Comparison of ENCODE assay signal across 11 cellular contexts in the genomic region with DNA sequence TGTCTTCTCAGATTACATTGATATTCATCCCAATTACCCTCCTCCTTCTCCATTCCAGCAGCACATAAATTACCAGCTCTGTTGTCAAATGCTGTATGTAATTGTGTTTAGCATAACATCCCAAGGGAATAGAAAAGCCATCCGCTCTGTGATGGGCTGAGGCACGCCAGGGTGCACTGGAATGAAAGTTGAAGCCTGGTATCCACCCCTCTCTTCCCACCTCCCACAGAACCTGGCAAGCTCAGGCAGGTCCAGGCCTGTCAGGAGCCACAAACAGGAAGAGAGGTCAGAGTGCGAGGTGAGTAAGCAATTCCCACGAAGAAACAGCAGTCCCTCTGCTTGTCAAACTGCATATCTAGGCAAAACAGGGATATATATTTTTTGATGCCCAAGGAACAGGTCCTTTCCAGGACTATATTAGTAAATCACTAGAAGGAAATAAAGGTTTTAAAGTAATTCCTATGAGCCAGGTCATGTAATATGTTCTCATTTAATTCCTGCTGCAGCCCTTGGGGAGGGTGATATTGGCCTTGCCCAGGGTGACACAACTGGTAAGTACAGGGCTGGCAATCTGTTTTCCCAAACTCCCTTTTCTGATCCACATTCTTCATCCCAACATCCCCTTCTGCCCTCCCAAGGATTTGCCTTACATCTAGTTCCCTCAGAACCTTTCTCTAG.
DNase-seq lines count a peak whose midpoint lies in the region; ATAC-seq and TF ChIP-seq lines count a peak whose summit lies in the region.
"Had no signal": no experiment of that assay in that cellular context is flagged by ENCODE, and none has a peak within 500 bp of the region (broad histone marks: within the 10 kb centered on the region; RNA-seq: fewer than 3 reads in every experiment).

No MANE protein-coding gene starts in this region.

- H3K4me1 ChIP-seq in mucosa of descending colon (ENCODE audit: low read depth) = no peaks in the 10 kb centered on the region
- no peaks in the 10 kb centered on the region for H3K4me1 ChIP-seq in ascending aorta

- CTCF ChIA-PET in GM10248 (lab: Yijun Ruan, JAX) = interaction anchor here (1.3 kb wide), 2 partner anchors 11 to 18 kb away, joined by 3 read pairs; no protein-coding TSS in a partner anchor

- peaks cover 5% of the 10 kb centered on the region for H3K27me3 Mint-ChIP-seq in brain
- peaks cover 5% of the 10 kb centered on the region for H3K27me3 Mint-ChIP-seq in mesothelial cell of epicardium (ENCODE audit: low read depth)

- H3K27ac Mint-ChIP-seq in brain = peak overlapping the region in 3 of 5 experiments; percentile 79 to 93 (median 82)
- peak overlapping the region; percentile 31 for H3K27ac Mint-ChIP-seq in mesothelial cell of epicardium

- DNase-seq in GM12865 (ENCODE audit: low read depth) = peak; percentile 22
- DNase-seq in NCI-H1694 (lab: John Stamatoyannopoulos, UW) = peak; percentile 57
- no peak for DNase-seq in mesothelial cell of epicardium (ENCODE audit: low spot score in 2 of 2, unreplicated experiment in 2 of 2)
- DNase-seq in cerebellar cortex (ENCODE audit: low spot score) = no peak
- DNase-seq in mucosa of descending colon = no peak
- DNase-seq in GM10248 (ENCODE audit: extremely low spot score) = no peak
- DNase-seq in ascending aorta (ENCODE audit: low spot score in 2 of 2) = no peak
- DNase-seq: activated CD8-positive, alpha-beta memory T cell treated with anti-CD3 and anti-CD28 coated beads for 24 hours; amygdala; stimulated activated naive CD4-positive, alpha-beta T cell treated with Interleukin-2 at 50 U/mL for 16 hours had no signal

- H3K9me3 Mint-ChIP-seq in brain (peaks cover 0 to 3% (median 0%) of the 10 kb centered on the region in 5 experiments), mesothelial cell of epicardium (peaks cover 4% of the 10 kb centered on the region)

- no peak for ATAC-seq in mucosa of descending colon

- H3K36me3 Mint-ChIP-seq in brain (no peaks in the 10 kb centered on the region), mesothelial cell of epicardium (no peaks in the 10 kb centered on the region)

- H3K27me3 ChIP-seq in ascending aorta = no peaks in the 10 kb centered on the region

- H3K9me3 ChIP-seq in mucosa of descending colon (no peaks in the 10 kb centered on the region), ascending aorta (no peaks in the 10 kb centered on the region)

- H3K27ac ChIP-seq in ascending aorta = no peak overlapping the region

- no peaks in the 10 kb centered on the region for H3K36me3 ChIP-seq in mucosa of descending colon (ENCODE audit: low read depth)
- H3K36me3 ChIP-seq in ascending aorta = no peaks in the 10 kb centered on the region

- H3K4me3 ChIP-seq in GM12865 (ENCODE audit: low read depth, low read length) (no peak overlapping the region), mucosa of descending colon (no peak overlapping the region), ascending aorta (no peak overlapping the region)

- H3K4me3 Mint-ChIP-seq in brain = no peak overlapping the region
- H3K4me3 Mint-ChIP-seq in mesothelial cell of epicardium = no peak overlapping the region

- intact Hi-C loops in mucosa of descending colon (cut with DNase I, micrococcal nuclease) (no loop called here), ascending aorta (cut with DNase I) (no loop called here)

- POLR2A ChIA-PET in GM10248 (lab: Yijun Ruan, JAX) = no interaction called here

- TF ChIP-seq CTCF in GM12865 (IDR thresholded peaks at IDR 0.05; ENCODE audit: insufficient read depth, low read depth, low read length, missing control alignments) (no peak), brain (conservative IDR thresholded peaks at IDR 0.05) (no peak), mesothelial cell of epicardium (IDR thresholded peaks at IDR 0.05; ENCODE audit: unreplicated experiment) (no peak), mucosa of descending colon (IDR thresholded peaks at IDR 0.05) (no peak), GM10248 (IDR thresholded peaks at IDR 0.05; ENCODE audit: control extremely low read depth, extremely low read depth, low read depth, missing control alignments) (no peak), ascending aorta (IDR thresholded peaks at IDR 0.05) (no peak)

- H3K4me1 Mint-ChIP-seq in brain (peaks cover 37% of the 10 kb centered on the region), mesothelial cell of epicardium (peaks cover 16% of the 10 kb centered on the region)

Comparison
In these comparisons a context has a peak if more than half of its experiments do, and no peak if none do; other contexts are left out.
1. DNase-seq: peak in GM12865 (single experiment) and NCI-H1694 (single experiment); none in mesothelial cell of epicardium (0 of 2), cerebellar cortex (single experiment), mucosa of descending colon (0 of 3), GM10248 (single experiment) and ascending aorta (0 of 2).